In genomic region chr4:189362364-189362763, GRCh38 we compare ENCODE assay signal across 16 cellular contexts.
DNase-seq lines count a peak whose midpoint lies in the region; ATAC-seq, FAIRE-seq and TF ChIP-seq lines count a peak whose summit lies in the region.
"Had no signal": no experiment of that assay in that cellular context is flagged by ENCODE, and none has a peak within 500 bp of the region (broad histone marks: within the 10 kb centered on the region; RNA-seq: fewer than 3 reads in every experiment).

No MANE protein-coding gene starts in this region.

- 96% methylated on average over 7 of the region's 7 CpGs for WGBS in mesenchymal stem cell

- H3K27ac ChIP-seq in HEK293 (ENCODE audit: extremely low read depth, low read depth, low read length) = no peak overlapping the region
- no peak overlapping the region for H3K27ac ChIP-seq in mesenchymal stem cell (ENCODE audit: low read length, poor library complexity, severe bottlenecking)
- H3K27ac ChIP-seq: GM23248 had no signal

- no peak overlapping the region for H3K4me2 ChIP-seq in mesenchymal stem cell (ENCODE audit: low read length, poor library complexity, severe bottlenecking)

- no peak overlapping the region for H2BK120ac ChIP-seq in mesenchymal stem cell (ENCODE audit: low read depth, low read length)

- H3K9ac ChIP-seq in adipocyte (ENCODE audit: low read length) (no peak overlapping the region), mesenchymal stem cell (ENCODE audit: low read length) (peak overlapping the region; percentile 67)
- H3K9ac ChIP-seq: GM23248 had no signal

- ATAC-seq in HG03196 (IDR thresholded peaks at IDR 0.05; ENCODE audit: unreplicated experiment) (no peak), HG02571 (IDR thresholded peaks at IDR 0.05; ENCODE audit: unreplicated experiment) (no peak), HG03095 (IDR thresholded peaks at IDR 0.05; ENCODE audit: unreplicated experiment) (no peak)

- no peak overlapping the region for H3K4me3 ChIP-seq in HEK293 (ENCODE audit: low read depth, low read length)
- peak overlapping the region; percentile 7 for H3K4me3 ChIP-seq in adipocyte (ENCODE audit: low read length)
- peak overlapping the region in 1 of 2 experiments; percentile 39 for H3K4me3 ChIP-seq in mesenchymal stem cell (ENCODE audit: insufficient read depth in 1 of 2, low read depth in 1 of 2, low read length in 2 of 2)
- H3K4me3 ChIP-seq: GM23248 had no signal

- H3K27me3 ChIP-seq in adipocyte (replicated peaks; ENCODE audit: control insufficient read depth, insufficient read depth, low read length) = no peaks in the 10 kb centered on the region
- no peaks in the 10 kb centered on the region for H3K27me3 ChIP-seq in mesenchymal stem cell (ENCODE audit: control insufficient read depth in 1 of 2, insufficient read depth in 1 of 2, low read length in 2 of 2)

- H2AK5ac ChIP-seq in mesenchymal stem cell (ENCODE audit: low read length, severe bottlenecking) = no peak overlapping the region

- H2BK15ac ChIP-seq in mesenchymal stem cell (ENCODE audit: low read depth, poor library complexity, severe bottlenecking) = no peak overlapping the region

- FAIRE-seq in urothelium cell line (lab: Jason Lieb, UNC) = peak; percentile 90
- FAIRE-seq: GM12891 had no signal

- H2BK5ac ChIP-seq in mesenchymal stem cell (ENCODE audit: low read depth, low read length, poor library complexity, severe bottlenecking) = no peak overlapping the region

- no peaks in the 10 kb centered on the region for H3K36me3 ChIP-seq in HEK293 (ENCODE audit: control insufficient read depth in 2 of 2, insufficient read depth in 1 of 2, low read length in 2 of 2)
- no peaks in the 10 kb centered on the region for H3K36me3 ChIP-seq in adipocyte (ENCODE audit: control insufficient read depth, insufficient read depth, low read length, severe bottlenecking)
- H3K36me3 ChIP-seq in mesenchymal stem cell (ENCODE audit: control insufficient read depth in 1 of 2, insufficient read depth in 2 of 2, low read depth in 1 of 2, low read length in 2 of 2) = no peaks in the 10 kb centered on the region

- H3K23ac ChIP-seq in mesenchymal stem cell (ENCODE audit: low read length in 2 of 2) = no peak overlapping the region

- H2AFZ ChIP-seq in mesenchymal stem cell (ENCODE audit: low read depth, low read length) = no peak overlapping the region
- H2AFZ ChIP-seq: GM23248 had no signal

- H3K9me3 ChIP-seq in HEK293 (ENCODE audit: control insufficient read depth, insufficient read depth, low read depth, low read length) (no peaks in the 10 kb centered on the region), adipocyte (ENCODE audit: control insufficient read depth, low read length) (no peaks in the 10 kb centered on the region), mesenchymal stem cell (ENCODE audit: control insufficient read depth, low read length) (peaks cover 11% of the 10 kb centered on the region)

- no peaks in the 10 kb centered on the region for H3K79me1 ChIP-seq in mesenchymal stem cell (replicated peaks; ENCODE audit: low read length, poor library complexity, severe bottlenecking)

- no peak overlapping the region for H3K18ac ChIP-seq in mesenchymal stem cell (ENCODE audit: low read depth in 1 of 2, low read length in 2 of 2)

- H4K91ac ChIP-seq in mesenchymal stem cell (ENCODE audit: low read length) = peak overlapping the region; percentile 15

- H4K8ac ChIP-seq in mesenchymal stem cell (ENCODE audit: low read length) = peak overlapping the region; percentile 37

- no peak overlapping the region for H3K14ac ChIP-seq in mesenchymal stem cell (ENCODE audit: low read length in 2 of 2)

- TF ChIP-seq CTCF in HEK293 (tag by site-specific recombination; IDR thresholded peaks at IDR 0.05) = no peak

- H2BK12ac ChIP-seq in mesenchymal stem cell (ENCODE audit: low read length in 2 of 2) = no peak overlapping the region

- H3K4me1 ChIP-seq in HEK293 (ENCODE audit: control insufficient read depth, insufficient read depth, low read length) (no peaks in the 10 kb centered on the region), adipocyte (ENCODE audit: control insufficient read depth, insufficient read depth, low read length) (no peaks in the 10 kb centered on the region), mesenchymal stem cell (ENCODE audit: control insufficient read depth, insufficient read depth, low read depth, low read length) (peaks cover 2% of the 10 kb centered on the region)

- CTCF ChIA-PET in HEK293 (lab: Yijun Ruan, JAX) = no interaction called here

- DNase-seq in adipocyte (ENCODE audit: low read depth) (no peak), mesenchymal stem cell (no peak), urothelium cell line (ENCODE audit: low spot score) (no peak)
- DNase-seq: C1 segment of cervical spinal cord; Calu3; CD4-positive, alpha-beta T cell; DMS 273 treated with DMSO at 0.1 percent for 48 hours; GM23248; H7; Kasumi-1; KBM-7 had no signal

- no peak overlapping the region for H3K4ac ChIP-seq in mesenchymal stem cell (ENCODE audit: low read depth in 1 of 2, low read length in 2 of 2)

- POLR2A ChIA-PET in HEK293 (lab: Yijun Ruan, JAX) = no interaction called here

TF ChIP-seq in HEK293, 187 proteins besides CTCF, POLR2A, EP300 and RAD21:
- TF ChIP-seq MZF1 (tag by site-specific recombination; IDR thresholded peaks at IDR 0.05; ENCODE audit: borderline replicate concordance) = no peak
- peak; percentile 71 for TF ChIP-seq ZSCAN4 (tag by site-specific recombination; IDR thresholded peaks at IDR 0.05)
